20 cellular contexts compared by ENCODE assay signal in the genomic region with DNA sequence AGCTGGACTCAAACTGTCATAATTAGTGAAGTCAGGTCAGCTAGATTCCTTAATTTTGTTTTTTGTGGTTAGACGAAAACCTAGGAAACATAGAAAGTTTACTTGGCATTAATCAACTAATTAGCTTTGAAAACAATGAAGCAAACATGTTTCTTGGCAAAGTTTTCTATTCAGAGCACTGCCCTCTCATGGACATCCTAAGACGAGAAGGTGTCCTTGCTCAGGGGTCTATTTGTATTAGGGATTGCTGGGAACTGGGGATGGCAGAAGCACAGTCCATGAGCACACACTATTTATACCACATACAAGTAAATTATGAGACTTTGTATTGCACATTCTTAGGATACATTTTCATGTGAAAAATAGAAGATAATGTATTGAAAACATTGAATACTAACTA. TPM values are rescaled to one million over a fixed set of nuclear protein-coding genes. Genes with fewer than 3 reads are reported as not detected.
DNase-seq lines count a peak whose midpoint lies in the region; ATAC-seq, FAIRE-seq and TF ChIP-seq lines count a peak whose summit lies in the region.
"Had no signal": no experiment of that assay in that cellular context is flagged by ENCODE, and none has a peak within 500 bp of the region (broad histone marks: within the 10 kb centered on the region; RNA-seq: fewer than 3 reads in every experiment).

No MANE protein-coding gene starts in this region.

- in situ Hi-C loops in Panc1 (cut with HindIII; ENCODE audit: low pct_unique_long_range_greater_than_20kb, low sequenced_read_pairs): no loop called here

- no peaks in the 10 kb centered on the region for H3K9me3 Mint-ChIP-seq in endodermal cell
- H3K9me3 Mint-ChIP-seq: activated naive CD4-positive, alpha-beta T cell treated with anti-CD3 and anti-CD28 coated beads, Interleukin-2, amount 10 ng/mL, durations not matched to agents 7 days and 5 days; brain had no signal

- peak; percentile 25 for TF ChIP-seq CTCF in 22Rv1 (IDR thresholded peaks at IDR 0.05)
- TF ChIP-seq CTCF in GM12872 (IDR thresholded peaks at IDR 0.05; ENCODE audit: insufficient read depth, low read depth, low read length): peak; percentile 25; the same call in 1 of the 3 replicates
- peak; percentile 27; the same call in 1 of the 2 replicates for TF ChIP-seq CTCF in Panc1 (IDR thresholded peaks at IDR 0.05)
- TF ChIP-seq CTCF in endodermal cell (conservative IDR thresholded peaks at IDR 0.05): peak; percentile 66
- TF ChIP-seq CTCF in kidney (IDR thresholded peaks at IDR 0.05; ENCODE audit: borderline replicate concordance, extremely low read depth, insufficient read depth): no peak

- H3K4me1 Mint-ChIP-seq in endodermal cell: peaks cover 32% of the 10 kb centered on the region

- no peak overlapping the region for H3K4me3 ChIP-seq in Panc1 (ENCODE audit: low read depth in 2 of 2, low read length in 2 of 2)
- H3K4me3 ChIP-seq in endodermal cell (ENCODE audit: low read length): no peak overlapping the region
- H3K4me3 ChIP-seq in kidney (ENCODE audit: low read length in 2 of 2): no peak overlapping the region
- H3K4me3 ChIP-seq: psoas muscle, upper lobe of left lung had no signal

- 64% methylated on average over 2 of the region's 2 CpGs; no CpG with 5 or more reads in 1 of the 2 experiments for WGBS in endodermal cell (ENCODE audit: insufficient coverage in 1 of 2, insufficient read length in 1 of 2), 2 experiments

- H3K27ac Mint-ChIP-seq in endodermal cell: no peak overlapping the region
- H3K27ac Mint-ChIP-seq: activated naive CD4-positive, alpha-beta T cell treated with anti-CD3 and anti-CD28 coated beads, Interleukin-2, amount 10 ng/mL, durations not matched to agents 7 days and 5 days had no signal

- H3K27me3 ChIP-seq in Panc1 (ENCODE audit: control insufficient read depth, insufficient read depth, low read length) (no peaks in the 10 kb centered on the region), endodermal cell (ENCODE audit: control insufficient read depth, insufficient read depth, low read length, poor library complexity, severe bottlenecking) (no peaks in the 10 kb centered on the region)
- H3K27me3 ChIP-seq: upper lobe of left lung had no signal

- DNase-seq in Panc1 (ENCODE audit: low read depth, low spot score) (no peak), endodermal cell (no peak), Right ventricle myocardium inferior (ENCODE audit: missing footprints) (no peak), kidney (no peak), NCI-H524 treated with DMSO at 0.1 percent for 48 hours (lab: John Stamatoyannopoulos, UW) (no peak), NCI-H446 (lab: John Stamatoyannopoulos, UW) (no peak)
- DNase-seq: activated CD4-positive, alpha-beta T cell treated with anti-CD3 and anti-CD28 coated beads for 1 hour; activated naive CD4-positive, alpha-beta T cell treated with anti-CD3 and anti-CD28 coated beads, Interleukin-2, amount 10 ng/mL, durations not matched to agents 7 days and 5 days; activated T-cell treated with anti-CD3 and anti-CD28 coated beads for 4 hours; NCI-H187; NCI-H526 treated with DMSO at 0.1 percent for 48 hours; psoas muscle; Right ventricle myocardium superior; stimulated activated CD4-positive, alpha-beta T cell treated with anti-CD3 and anti-CD28 coated beads, Interleukin-12 subunit alpha, Interleukin-12 subunit beta, amount 100 ng/mL, for 4 hours; stimulated activated naive CD4-positive, alpha-beta T cell; upper lobe of left lung had no signal

- H3K9ac ChIP-seq in endodermal cell (ENCODE audit: extremely low read depth, low read length, poor library complexity, severe bottlenecking): no peak overlapping the region
- H3K9ac ChIP-seq in kidney (ENCODE audit: low read length in 2 of 2): no peak overlapping the region

- no peak for FAIRE-seq in kidney (lab: Jason Lieb, UNC)
- FAIRE-seq: D721Med had no signal

- no peaks in the 10 kb centered on the region for H3K27me3 Mint-ChIP-seq in endodermal cell (ENCODE audit: insufficient read depth)
- H3K27me3 Mint-ChIP-seq: activated naive CD4-positive, alpha-beta T cell treated with anti-CD3 and anti-CD28 coated beads, Interleukin-2, amount 10 ng/mL, durations not matched to agents 7 days and 5 days had no signal

- ATAC-seq in Panc1 (no peak), Right ventricle myocardium inferior (no peak)
- ATAC-seq: psoas muscle had no signal

- H3K36me3 ChIP-seq in Panc1 (ENCODE audit: control insufficient read depth, insufficient read depth, low read length) (0 out of 2 replicates have a peak, but pooled peaks cover 2% of the 10 kb centered on the region), endodermal cell (ENCODE audit: control insufficient read depth, insufficient read depth, low read length) (no peaks in the 10 kb centered on the region), kidney (ENCODE audit: control insufficient read depth in 1 of 2, insufficient read depth in 2 of 2, low read length in 2 of 2) (no peaks in the 10 kb centered on the region)

- no peak overlapping the region for H3K27ac ChIP-seq in 22Rv1
- H3K27ac ChIP-seq in Panc1 (ENCODE audit: low read length): no peak overlapping the region
- H3K27ac ChIP-seq in endodermal cell (ENCODE audit: low read depth, low read length): no peak overlapping the region
- no peak overlapping the region for H3K27ac ChIP-seq in kidney (ENCODE audit: low read depth in 2 of 2, low read length in 2 of 2)
- H3K27ac ChIP-seq: psoas muscle, upper lobe of left lung had no signal

- intact Hi-C loops in Panc1 (cut with micrococcal nuclease; ENCODE audit: unreplicated experiment): no loop called here
- intact Hi-C loops in Right ventricle myocardium inferior (cut with DNase I): no loop called here
- intact Hi-C loops in kidney (cut with DNase I): no loop called here

- H3K4me1 ChIP-seq in Panc1 (ENCODE audit: control insufficient read depth, insufficient read depth, low read length): peaks cover 3% of the 10 kb centered on the region
- H3K4me1 ChIP-seq in endodermal cell (ENCODE audit: control insufficient read depth, insufficient read depth, low read length): peaks cover 18% of the 10 kb centered on the region
- H3K4me1 ChIP-seq in kidney (ENCODE audit: control insufficient read depth in 1 of 2, insufficient read depth in 1 of 2, low read depth in 1 of 2, low read length in 2 of 2): peaks cover 10 to 12% of the 10 kb centered on the region in 2 donors
- H3K4me1 ChIP-seq: psoas muscle had no signal

- peaks cover 15% of the 10 kb centered on the region for H3K36me3 Mint-ChIP-seq in endodermal cell (ENCODE audit: low read depth)
- H3K36me3 Mint-ChIP-seq: brain had no signal

- H3K9me3 ChIP-seq in Panc1 (ENCODE audit: control insufficient read depth, insufficient read depth, low read depth, low read length) (no peaks in the 10 kb centered on the region), endodermal cell (ENCODE audit: control insufficient read depth, low read length) (no peaks in the 10 kb centered on the region), kidney (ENCODE audit: control insufficient read depth in 1 of 2, low read length in 2 of 2) (no peaks in the 10 kb centered on the region)
- H3K9me3 ChIP-seq: psoas muscle, upper lobe of left lung had no signal

- CTCF ChIA-PET in Panc1 (lab: Charles Lee): no interaction called here

- H3K4me3 Mint-ChIP-seq in endodermal cell: no peak overlapping the region
- H3K4me3 Mint-ChIP-seq: activated naive CD4-positive, alpha-beta T cell treated with anti-CD3 and anti-CD28 coated beads, Interleukin-2, amount 10 ng/mL, durations not matched to agents 7 days and 5 days; brain had no signal

- BruUV-seq in Panc1 (replicated peaks; lab: Mats Ljungman, UMichigan): no TSS peak

- POLR2A ChIA-PET in Panc1 (lab: Charles Lee): no interaction called here

RNA-seq across cellular contexts. Expression of gene POC5, which starts 49.7 kb away (rescaled TPM):
- 19.7 TPM for total RNA-seq in Panc1 (2021; ENCODE audit: unreplicated experiment)
- polyA plus RNA-seq in Panc1 (2012; ENCODE audit: insufficient read length): 13.5 TPM
- 10 to 100 TPM; 10.7 to 13.8 TPM for total RNA-seq in endodermal cell
- 22.5 TPM for polyA plus RNA-seq in endodermal cell (2013, experiment 1 of 2)
- polyA plus RNA-seq in endodermal cell (2013, experiment 2 of 2): 19.0 TPM
- 3.0 TPM for total RNA-seq in Right ventricle myocardium inferior
- 12.1 TPM for total RNA-seq in kidney
- polyA plus RNA-seq in kidney (ENCODE audit: insufficient read depth, low read depth, low replicate concordance): 6.1 TPM

RNA-seq across cellular contexts. Expression of gene ANKDD1B, which starts 56.3 kb away (rescaled TPM):
- total RNA-seq in Panc1 (2021; ENCODE audit: unreplicated experiment) (0.10 TPM), endodermal cell (1 to 10 TPM; 4.6 to 8.6 TPM), Right ventricle myocardium inferior (0.24 TPM), kidney (3.1 TPM)
- polyA plus RNA-seq in Panc1 (2012; ENCODE audit: insufficient read length): 0.16 TPM
- polyA plus RNA-seq in endodermal cell (2013, experiment 1 of 2): 0.21 TPM
- polyA plus RNA-seq in endodermal cell (2013, experiment 2 of 2): 0.25 TPM
- 2.3 TPM for polyA plus RNA-seq in kidney (ENCODE audit: insufficient read depth, low read depth, low replicate concordance)
- total RNA-seq: Right ventricle myocardium superior had no signal
